23 cellular contexts compared by ENCODE assay signal in the genomic region with DNA sequence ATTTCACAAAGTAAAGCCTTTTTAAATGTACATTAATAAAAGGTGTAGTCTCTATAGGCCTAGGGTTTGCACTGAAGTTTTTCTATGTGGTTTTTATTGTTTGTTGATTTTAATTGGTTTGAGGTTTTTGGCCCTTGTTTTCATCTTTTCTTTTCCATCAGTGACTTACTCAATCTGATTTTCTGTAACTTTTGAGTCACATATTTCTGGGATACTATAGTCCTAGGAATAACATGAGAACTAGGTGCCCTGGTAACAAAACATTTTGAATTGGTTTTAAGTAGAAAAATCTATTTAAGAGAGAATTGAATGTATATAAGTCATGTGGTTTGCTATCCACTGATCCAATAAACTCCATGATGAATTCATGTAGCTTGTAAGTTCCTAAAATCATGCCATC.
"Had no signal": no experiment of that assay in that cellular context is flagged by ENCODE, and none has a peak within 500 bp of the region (broad histone marks: within the 10 kb centered on the region; RNA-seq: fewer than 3 reads in every experiment).

No MANE protein-coding gene starts in this region.

- DNase-seq: activated CD4-positive, alpha-beta T cell treated with anti-CD3 and anti-CD28 coated beads for 36 hours; activated CD4-positive, alpha-beta T cell treated with anti-CD3 and anti-CD28 coated beads, Interleukin-2, amount 50 U/mL, for 48 hours; activated CD8-positive, alpha-beta memory T cell treated with anti-CD3 and anti-CD28 coated beads, Interleukin-2, amount 50 U/mL, for 48 hours; activated naive CD4-positive, alpha-beta T cell treated with Interleukin-2 at 50 U/mL for 16 hours; activated naive CD8-positive, alpha-beta T cell treated with anti-CD3 and anti-CD28 coated beads for 36 hours; activated T-cell treated with anti-CD3 and anti-CD28 coated beads, Interleukin-2, amount 50 U/mL, for 48 hours; amniotic stem cell; central memory CD4-positive, alpha-beta T cell; colonic mucosa; dorsolateral prefrontal cortex; effector memory CD8-positive, alpha-beta T cell; heart right ventricle; left colon; mesendoderm; mucosa of descending colon; nephron progenitor cell; right lobe of liver; stimulated activated CD4-positive, alpha-beta T cell treated with anti-CD3 and anti-CD28 coated beads, Interleukin-2, amount 100 ng/mL, for 24 hours; stomach; T-cell; transverse colon; uterus had no signal

- H3K27ac ChIP-seq: colonic mucosa, dorsolateral prefrontal cortex, heart right ventricle, right lobe of liver, skin epidermis, stomach, transverse colon, uterus had no signal

- H3K27me3 ChIP-seq: colonic mucosa, dorsolateral prefrontal cortex, heart right ventricle, right lobe of liver, stomach, transverse colon, uterus had no signal

- H3K4me1 ChIP-seq: colonic mucosa, heart right ventricle, right lobe of liver, transverse colon, uterus had no signal

- H3K36me3 ChIP-seq: colonic mucosa, heart right ventricle, right lobe of liver, stomach, transverse colon, uterus had no signal

- H3K4me3 ChIP-seq: colonic mucosa, dorsolateral prefrontal cortex, heart right ventricle, mucosa of descending colon, right lobe of liver, skin epidermis, stomach, transverse colon, uterus had no signal

- H3K9me3 ChIP-seq: colonic mucosa, mucosa of descending colon, right lobe of liver, stomach, transverse colon, uterus had no signal
